ENCODE assay signal across 1 cellular context in the genomic region with DNA sequence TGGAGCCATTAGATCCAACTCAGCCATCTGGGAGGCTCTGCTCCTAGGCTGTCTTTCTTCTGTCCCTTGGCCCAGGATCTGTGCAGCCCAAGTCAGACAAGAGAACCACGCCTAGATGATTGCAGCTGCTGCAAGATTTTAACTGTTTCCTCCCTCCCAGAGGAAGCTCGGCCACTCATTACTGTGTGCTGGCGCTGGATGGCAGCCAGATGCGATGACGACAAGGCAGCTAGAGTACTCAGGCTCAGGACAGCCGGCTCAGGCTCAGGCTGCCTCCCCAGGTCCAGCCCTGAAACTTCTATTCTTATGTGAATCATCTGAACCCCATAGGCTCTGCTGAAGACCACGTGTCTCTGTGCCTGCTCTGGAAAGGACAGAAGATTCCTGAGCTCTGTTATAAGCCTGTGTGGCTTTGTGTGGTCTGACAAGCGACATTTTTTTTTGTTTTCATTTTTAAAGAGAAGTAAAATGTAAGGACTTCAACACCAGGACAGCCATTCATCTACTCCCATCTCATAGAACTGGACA.
TF ChIP-seq lines count a peak whose summit lies in the region.

No MANE protein-coding gene starts in this region.

TF ChIP-seq in K562, 482 proteins besides CTCF, POLR2A, EP300 and RAD21 (continued from another document and continues in another):
- TF ChIP-seq, protein P1, sequence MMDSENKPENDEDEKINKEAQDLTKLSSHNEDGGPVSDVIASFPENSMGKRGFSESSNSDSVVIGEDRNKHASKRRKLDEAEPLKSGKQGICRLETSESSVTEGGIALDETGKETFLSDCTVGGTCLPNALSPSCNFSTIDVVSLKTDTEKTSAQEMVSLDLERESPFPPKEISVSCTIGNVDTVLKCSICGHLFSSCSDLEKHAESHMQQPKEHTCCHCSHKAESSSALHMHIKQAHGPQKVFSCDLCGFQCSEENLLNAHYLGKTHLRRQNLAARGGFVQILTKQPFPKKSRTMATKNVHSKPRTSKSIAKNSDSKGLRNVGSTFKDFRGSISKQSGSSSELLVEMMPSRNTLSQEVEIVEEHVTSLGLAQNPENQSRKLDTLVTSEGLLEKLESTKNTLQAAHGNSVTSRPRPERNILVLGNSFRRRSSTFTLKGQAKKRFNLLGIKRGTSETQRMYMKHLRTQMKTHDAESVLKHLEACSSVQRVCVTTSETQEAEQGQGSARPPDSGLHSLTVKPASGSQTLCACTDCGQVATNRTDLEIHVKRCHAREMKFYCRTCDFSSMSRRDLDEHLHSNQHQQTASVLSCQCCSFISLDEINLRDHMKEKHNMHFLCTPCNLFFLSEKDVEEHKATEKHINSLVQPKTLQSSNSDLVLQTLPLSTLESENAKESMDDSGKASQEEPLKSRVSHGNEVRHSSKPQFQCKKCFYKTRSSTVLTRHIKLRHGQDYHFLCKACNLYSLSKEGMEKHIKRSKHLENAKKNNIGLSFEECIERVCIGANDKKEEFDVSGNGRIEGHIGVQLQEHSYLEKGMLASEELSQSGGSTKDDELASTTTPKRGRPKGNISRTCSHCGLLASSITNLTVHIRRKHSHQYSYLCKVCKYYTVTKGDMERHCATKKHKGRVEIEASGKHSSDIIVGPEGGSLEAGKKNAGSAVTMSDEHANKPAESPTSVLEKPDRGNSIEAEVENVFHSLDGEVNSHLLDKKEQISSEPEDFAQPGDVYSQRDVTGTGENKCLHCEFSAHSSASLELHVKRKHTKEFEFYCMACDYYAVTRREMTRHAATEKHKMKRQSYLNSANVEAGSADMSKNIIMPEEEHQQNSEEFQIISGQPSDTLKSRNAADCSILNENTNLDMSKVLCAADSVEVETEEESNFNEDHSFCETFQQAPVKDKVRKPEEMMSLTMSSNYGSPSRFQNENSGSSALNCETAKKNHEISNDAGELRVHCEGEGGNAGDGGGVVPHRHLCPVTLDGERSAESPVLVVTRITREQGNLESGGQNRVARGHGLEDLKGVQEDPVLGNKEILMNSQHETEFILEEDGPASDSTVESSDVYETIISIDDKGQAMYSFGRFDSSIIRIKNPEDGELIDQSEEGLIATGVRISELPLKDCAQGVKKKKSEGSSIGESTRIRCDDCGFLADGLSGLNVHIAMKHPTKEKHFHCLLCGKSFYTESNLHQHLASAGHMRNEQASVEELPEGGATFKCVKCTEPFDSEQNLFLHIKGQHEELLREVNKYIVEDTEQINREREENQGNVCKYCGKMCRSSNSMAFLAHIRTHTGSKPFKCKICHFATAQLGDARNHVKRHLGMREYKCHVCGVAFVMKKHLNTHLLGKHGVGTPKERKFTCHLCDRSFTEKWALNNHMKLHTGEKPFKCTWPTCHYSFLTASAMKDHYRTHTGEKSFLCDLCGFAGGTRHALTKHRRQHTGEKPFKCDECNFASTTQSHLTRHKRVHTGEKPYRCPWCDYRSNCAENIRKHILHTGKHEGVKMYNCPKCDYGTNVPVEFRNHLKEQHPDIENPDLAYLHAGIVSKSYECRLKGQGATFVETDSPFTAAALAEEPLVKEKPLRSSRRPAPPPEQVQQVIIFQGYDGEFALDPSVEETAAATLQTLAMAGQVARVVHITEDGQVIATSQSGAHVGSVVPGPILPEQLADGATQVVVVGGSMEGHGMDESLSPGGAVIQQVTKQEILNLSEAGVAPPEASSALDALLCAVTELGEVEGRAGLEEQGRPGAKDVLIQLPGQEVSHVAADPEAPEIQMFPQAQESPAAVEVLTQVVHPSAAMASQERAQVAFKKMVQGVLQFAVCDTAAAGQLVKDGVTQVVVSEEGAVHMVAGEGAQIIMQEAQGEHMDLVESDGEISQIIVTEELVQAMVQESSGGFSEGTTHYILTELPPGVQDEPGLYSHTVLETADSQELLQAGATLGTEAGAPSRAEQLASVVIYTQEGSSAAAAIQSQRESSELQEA (IDR thresholded peaks at IDR 0.05; ENCODE audit: low read depth) = no peak
- TF ChIP-seq, protein P2, sequence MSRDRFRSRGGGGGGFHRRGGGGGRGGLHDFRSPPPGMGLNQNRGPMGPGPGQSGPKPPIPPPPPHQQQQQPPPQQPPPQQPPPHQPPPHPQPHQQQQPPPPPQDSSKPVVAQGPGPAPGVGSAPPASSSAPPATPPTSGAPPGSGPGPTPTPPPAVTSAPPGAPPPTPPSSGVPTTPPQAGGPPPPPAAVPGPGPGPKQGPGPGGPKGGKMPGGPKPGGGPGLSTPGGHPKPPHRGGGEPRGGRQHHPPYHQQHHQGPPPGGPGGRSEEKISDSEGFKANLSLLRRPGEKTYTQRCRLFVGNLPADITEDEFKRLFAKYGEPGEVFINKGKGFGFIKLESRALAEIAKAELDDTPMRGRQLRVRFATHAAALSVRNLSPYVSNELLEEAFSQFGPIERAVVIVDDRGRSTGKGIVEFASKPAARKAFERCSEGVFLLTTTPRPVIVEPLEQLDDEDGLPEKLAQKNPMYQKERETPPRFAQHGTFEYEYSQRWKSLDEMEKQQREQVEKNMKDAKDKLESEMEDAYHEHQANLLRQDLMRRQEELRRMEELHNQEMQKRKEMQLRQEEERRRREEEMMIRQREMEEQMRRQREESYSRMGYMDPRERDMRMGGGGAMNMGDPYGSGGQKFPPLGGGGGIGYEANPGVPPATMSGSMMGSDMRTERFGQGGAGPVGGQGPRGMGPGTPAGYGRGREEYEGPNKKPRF (IDR thresholded peaks at IDR 0.05; ENCODE audit: low read depth, low read length) = no peak
- TF ChIP-seq CEBPG (CRISPR knock-in tag; IDR thresholded peaks at IDR 0.05) (peak; percentile 82; the same call in 1 of the 2 replicates), CEBPG (tag; conservative IDR thresholded peaks at IDR 0.05 in 1 of 2, IDR thresholded peaks at IDR 0.05 in 1 of 2) (peak in 1 of 2 experiments; percentile 36; a peak in 2 of 4 replicates), FOS (IDR thresholded peaks at IDR 0.05; ENCODE audit: extremely low read depth, insufficient read length) (no peak), HNRNPUL1 (IDR thresholded peaks at IDR 0.05; ENCODE audit: low read length) (no peak), RFX5 (IDR thresholded peaks at IDR 0.05; ENCODE audit: low read depth, low read length) (no peak), KLF6 (CRISPR knock-in tag; IDR thresholded peaks at IDR 0.05; ENCODE audit: borderline replicate concordance) (no peak), HMG20A (CRISPR knock-in tag; conservative IDR thresholded peaks at IDR 0.05) (no peak), NFYB (IDR thresholded peaks at IDR 0.05; ENCODE audit: extremely low read depth, insufficient read length) (peak; percentile 41), TBL1XR1 (IDR thresholded peaks at IDR 0.05; ENCODE audit: low read length in 2 of 2) (no peak)
- TF ChIP-seq, protein P3, sequence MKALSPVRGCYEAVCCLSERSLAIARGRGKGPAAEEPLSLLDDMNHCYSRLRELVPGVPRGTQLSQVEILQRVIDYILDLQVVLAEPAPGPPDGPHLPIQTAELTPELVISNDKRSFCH (CRISPR knock-in tag; IDR thresholded peaks at IDR 0.05) = no peak
- TF ChIP-seq, protein P3 (tag; IDR thresholded peaks at IDR 0.05) = no peak
- TF ChIP-seq, protein P4, sequence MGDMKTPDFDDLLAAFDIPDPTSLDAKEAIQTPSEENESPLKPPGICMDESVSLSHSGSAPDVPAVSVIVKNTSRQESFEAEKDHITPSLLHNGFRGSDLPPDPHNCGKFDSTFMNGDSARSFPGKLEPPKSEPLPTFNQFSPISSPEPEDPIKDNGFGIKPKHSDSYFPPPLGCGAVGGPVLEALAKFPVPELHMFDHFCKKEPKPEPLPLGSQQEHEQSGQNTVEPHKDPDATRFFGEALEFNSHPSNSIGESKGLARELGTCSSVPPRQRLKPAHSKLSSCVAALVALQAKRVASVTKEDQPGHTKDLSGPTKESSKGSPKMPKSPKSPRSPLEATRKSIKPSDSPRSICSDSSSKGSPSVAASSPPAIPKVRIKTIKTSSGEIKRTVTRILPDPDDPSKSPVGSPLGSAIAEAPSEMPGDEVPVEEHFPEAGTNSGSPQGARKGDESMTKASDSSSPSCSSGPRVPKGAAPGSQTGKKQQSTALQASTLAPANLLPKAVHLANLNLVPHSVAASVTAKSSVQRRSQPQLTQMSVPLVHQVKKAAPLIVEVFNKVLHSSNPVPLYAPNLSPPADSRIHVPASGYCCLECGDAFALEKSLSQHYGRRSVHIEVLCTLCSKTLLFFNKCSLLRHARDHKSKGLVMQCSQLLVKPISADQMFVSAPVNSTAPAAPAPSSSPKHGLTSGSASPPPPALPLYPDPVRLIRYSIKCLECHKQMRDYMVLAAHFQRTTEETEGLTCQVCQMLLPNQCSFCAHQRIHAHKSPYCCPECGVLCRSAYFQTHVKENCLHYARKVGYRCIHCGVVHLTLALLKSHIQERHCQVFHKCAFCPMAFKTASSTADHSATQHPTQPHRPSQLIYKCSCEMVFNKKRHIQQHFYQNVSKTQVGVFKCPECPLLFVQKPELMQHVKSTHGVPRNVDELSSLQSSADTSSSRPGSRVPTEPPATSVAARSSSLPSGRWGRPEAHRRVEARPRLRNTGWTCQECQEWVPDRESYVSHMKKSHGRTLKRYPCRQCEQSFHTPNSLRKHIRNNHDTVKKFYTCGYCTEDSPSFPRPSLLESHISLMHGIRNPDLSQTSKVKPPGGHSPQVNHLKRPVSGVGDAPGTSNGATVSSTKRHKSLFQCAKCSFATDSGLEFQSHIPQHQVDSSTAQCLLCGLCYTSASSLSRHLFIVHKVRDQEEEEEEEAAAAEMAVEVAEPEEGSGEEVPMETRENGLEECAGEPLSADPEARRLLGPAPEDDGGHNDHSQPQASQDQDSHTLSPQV (IDR thresholded peaks at IDR 0.05) = no peak
- TF ChIP-seq, protein P5, sequence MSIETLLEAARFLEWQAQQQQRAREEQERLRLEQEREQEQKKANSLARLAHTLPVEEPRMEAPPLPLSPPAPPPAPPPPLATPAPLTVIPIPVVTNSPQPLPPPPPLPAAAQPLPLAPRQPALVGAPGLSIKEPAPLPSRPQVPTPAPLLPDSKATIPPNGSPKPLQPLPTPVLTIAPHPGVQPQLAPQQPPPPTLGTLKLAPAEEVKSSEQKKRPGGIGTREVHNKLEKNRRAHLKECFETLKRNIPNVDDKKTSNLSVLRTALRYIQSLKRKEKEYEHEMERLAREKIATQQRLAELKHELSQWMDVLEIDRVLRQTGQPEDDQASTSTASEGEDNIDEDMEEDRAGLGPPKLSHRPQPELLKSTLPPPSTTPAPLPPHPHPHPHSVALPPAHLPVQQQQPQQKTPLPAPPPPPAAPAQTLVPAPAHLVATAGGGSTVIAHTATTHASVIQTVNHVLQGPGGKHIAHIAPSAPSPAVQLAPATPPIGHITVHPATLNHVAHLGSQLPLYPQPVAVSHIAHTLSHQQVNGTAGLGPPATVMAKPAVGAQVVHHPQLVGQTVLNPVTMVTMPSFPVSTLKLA (conservative IDR thresholded peaks at IDR 0.05) = peak in 1 of 2 experiments; percentile 65; a peak in 3 of 4 replicates
- TF ChIP-seq, protein P6, sequence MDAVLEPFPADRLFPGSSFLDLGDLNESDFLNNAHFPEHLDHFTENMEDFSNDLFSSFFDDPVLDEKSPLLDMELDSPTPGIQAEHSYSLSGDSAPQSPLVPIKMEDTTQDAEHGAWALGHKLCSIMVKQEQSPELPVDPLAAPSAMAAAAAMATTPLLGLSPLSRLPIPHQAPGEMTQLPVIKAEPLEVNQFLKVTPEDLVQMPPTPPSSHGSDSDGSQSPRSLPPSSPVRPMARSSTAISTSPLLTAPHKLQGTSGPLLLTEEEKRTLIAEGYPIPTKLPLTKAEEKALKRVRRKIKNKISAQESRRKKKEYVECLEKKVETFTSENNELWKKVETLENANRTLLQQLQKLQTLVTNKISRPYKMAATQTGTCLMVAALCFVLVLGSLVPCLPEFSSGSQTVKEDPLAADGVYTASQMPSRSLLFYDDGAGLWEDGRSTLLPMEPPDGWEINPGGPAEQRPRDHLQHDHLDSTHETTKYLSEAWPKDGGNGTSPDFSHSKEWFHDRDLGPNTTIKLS (IDR thresholded peaks at IDR 0.05; ENCODE audit: borderline replicate concordance, low read depth) = peak; percentile 40; the same call in 1 of the 2 replicates
- TF ChIP-seq, protein P7, sequence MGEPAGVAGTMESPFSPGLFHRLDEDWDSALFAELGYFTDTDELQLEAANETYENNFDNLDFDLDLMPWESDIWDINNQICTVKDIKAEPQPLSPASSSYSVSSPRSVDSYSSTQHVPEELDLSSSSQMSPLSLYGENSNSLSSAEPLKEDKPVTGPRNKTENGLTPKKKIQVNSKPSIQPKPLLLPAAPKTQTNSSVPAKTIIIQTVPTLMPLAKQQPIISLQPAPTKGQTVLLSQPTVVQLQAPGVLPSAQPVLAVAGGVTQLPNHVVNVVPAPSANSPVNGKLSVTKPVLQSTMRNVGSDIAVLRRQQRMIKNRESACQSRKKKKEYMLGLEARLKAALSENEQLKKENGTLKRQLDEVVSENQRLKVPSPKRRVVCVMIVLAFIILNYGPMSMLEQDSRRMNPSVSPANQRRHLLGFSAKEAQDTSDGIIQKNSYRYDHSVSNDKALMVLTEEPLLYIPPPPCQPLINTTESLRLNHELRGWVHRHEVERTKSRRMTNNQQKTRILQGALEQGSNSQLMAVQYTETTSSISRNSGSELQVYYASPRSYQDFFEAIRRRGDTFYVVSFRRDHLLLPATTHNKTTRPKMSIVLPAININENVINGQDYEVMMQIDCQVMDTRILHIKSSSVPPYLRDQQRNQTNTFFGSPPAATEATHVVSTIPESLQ (CRISPR knock-in tag; IDR thresholded peaks at IDR 0.05) = no peak
- TF ChIP-seq, protein P8, sequence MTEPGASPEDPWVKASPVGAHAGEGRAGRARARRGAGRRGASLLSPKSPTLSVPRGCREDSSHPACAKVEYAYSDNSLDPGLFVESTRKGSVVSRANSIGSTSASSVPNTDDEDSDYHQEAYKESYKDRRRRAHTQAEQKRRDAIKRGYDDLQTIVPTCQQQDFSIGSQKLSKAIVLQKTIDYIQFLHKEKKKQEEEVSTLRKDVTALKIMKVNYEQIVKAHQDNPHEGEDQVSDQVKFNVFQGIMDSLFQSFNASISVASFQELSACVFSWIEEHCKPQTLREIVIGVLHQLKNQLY (CRISPR knock-in tag; conservative IDR thresholded peaks at IDR 0.05) = no peak
